23 cellular contexts compared by ENCODE assay signal in genomic region chr3:41216422-41216821, GRCh38.
"Had no signal": no experiment of that assay in that cellular context is flagged by ENCODE, and none has a peak within 500 bp of the region (broad histone marks: within the 10 kb centered on the region; RNA-seq: fewer than 3 reads in every experiment).

No MANE protein-coding gene starts in this region.

- H3K9me3 Mint-ChIP-seq: activated CD4-positive, alpha-beta memory T cell treated with anti-CD3 and anti-CD28 coated beads for 36 hours; activated CD4-positive, alpha-beta T cell treated with anti-CD3 and anti-CD28 coated beads, Interleukin-2, amount 10 ng/mL, durations not matched to agents 7 days and 5 days; activated naive CD4-positive, alpha-beta T cell treated with anti-CD3 and anti-CD28 coated beads for 36 hours; activated T-cell treated with anti-CD3 and anti-CD28 coated beads, Interleukin-2, amount 50 U/mL, for 4 hours had no signal

- FAIRE-seq: astrocyte had no signal

- H3K4me3 Mint-ChIP-seq: activated CD4-positive, alpha-beta memory T cell treated with anti-CD3 and anti-CD28 coated beads for 36 hours; activated CD4-positive, alpha-beta T cell treated with anti-CD3 and anti-CD28 coated beads, Interleukin-2, amount 10 ng/mL, durations not matched to agents 7 days and 5 days; activated naive CD4-positive, alpha-beta T cell treated with anti-CD3 and anti-CD28 coated beads for 36 hours; brain had no signal

- H3K36me3 Mint-ChIP-seq: activated CD4-positive, alpha-beta memory T cell treated with anti-CD3 and anti-CD28 coated beads for 36 hours had no signal

- DNase-seq: activated CD4-positive, alpha-beta memory T cell treated with anti-CD3 and anti-CD28 coated beads for 36 hours; activated CD4-positive, alpha-beta T cell treated with anti-CD3 and anti-CD28 coated beads, Interleukin-2, amount 10 ng/mL, durations not matched to agents 7 days and 5 days; activated CD4-positive, CD25-positive, alpha-beta regulatory T cell; activated CD8-positive, alpha-beta memory T cell treated with anti-CD3 and anti-CD28 coated beads for 24 hours; activated gamma-delta T cell; activated naive CD4-positive, alpha-beta T cell treated with anti-CD3 and anti-CD28 coated beads for 36 hours; activated T-cell treated with anti-CD3 and anti-CD28 coated beads, Interleukin-2, amount 50 U/mL, for 4 hours; amygdala; MM.1S; NCI-H1105; NCI-H1436; NCI-H1694 treated with DMSO at 0.1 percent for 48 hours; NCI-H2029 treated with DMSO at 0.1 percent for 48 hours; NCI-H345; NCI-H510A; NCI-H526 treated with DMSO at 0.1 percent for 48 hours; NCI-H82; SIG-M5; T-helper 17 cell; T-helper 9 cell had no signal

- ATAC-seq: activated T-cell treated with anti-CD3 and anti-CD28 coated beads, Interleukin-2, amount 50 U/mL, for 4 hours; T-helper 17 cell had no signal

- H3K27me3 Mint-ChIP-seq: activated CD4-positive, alpha-beta memory T cell treated with anti-CD3 and anti-CD28 coated beads for 36 hours; activated CD4-positive, alpha-beta T cell treated with anti-CD3 and anti-CD28 coated beads, Interleukin-2, amount 10 ng/mL, durations not matched to agents 7 days and 5 days; activated naive CD8-positive, alpha-beta T cell; brain; T-helper 17 cell had no signal

- H3K27ac Mint-ChIP-seq: activated CD4-positive, alpha-beta T cell treated with anti-CD3 and anti-CD28 coated beads, Interleukin-2, amount 10 ng/mL, durations not matched to agents 7 days and 5 days had no signal
